In genomic region chr19:13788991-13789390, GRCh38 we compare ENCODE assay signal across 10 cellular contexts. TPM values are rescaled to one million over a fixed set of nuclear protein-coding genes. Genes with fewer than 3 reads are reported as not detected.
DNase-seq lines count a peak whose midpoint lies in the region; ATAC-seq and TF ChIP-seq lines count a peak whose summit lies in the region.
"Had no signal": no experiment of that assay in that cellular context is flagged by ENCODE, and none has a peak within 500 bp of the region (broad histone marks: within the 10 kb centered on the region; RNA-seq: fewer than 3 reads in every experiment).

No MANE protein-coding gene starts in this region.

- CTCF ChIA-PET in PC-9 (lab: Charles Lee), result no interaction called here

- no peaks in the 10 kb centered on the region for H3K36me3 ChIP-seq in PC-9 (ENCODE audit: low read depth)

- no peaks in the 10 kb centered on the region for H3K27me3 ChIP-seq in PC-9 (ENCODE audit: insufficient read depth, low read depth)

- TF ChIP-seq CTCF in PC-9 (conservative IDR thresholded peaks at IDR 0.05) (no peak), chondrocyte (IDR thresholded peaks at IDR 0.05) (no peak)

- no peaks in the 10 kb centered on the region for H3K9me3 Mint-ChIP-seq in chondrocyte (ENCODE audit: low read depth)

- no peaks in the 10 kb centered on the region for H3K79me2 ChIP-seq in PC-9 (ENCODE audit: low read depth)

- no peak overlapping the region for H3K4me3 Mint-ChIP-seq in chondrocyte (ENCODE audit: unreplicated experiment)

- H3K4me1 Mint-ChIP-seq in chondrocyte (ENCODE audit: low read depth), result peaks cover 46% of the 10 kb centered on the region

- POLR2A ChIA-PET in PC-9 (lab: Charles Lee; ENCODE audit: unreplicated experiment), result interaction anchor here (0.6 kb wide), 1 partner anchor 228 kb away, joined by 3 read pairs; no protein-coding TSS in a partner anchor

- H3K4me2 ChIP-seq in PC-9, result no peak overlapping the region

- no peaks in the 10 kb centered on the region for H4K20me1 ChIP-seq in PC-9 (ENCODE audit: insufficient read depth)

- H3K27ac Mint-ChIP-seq in chondrocyte (ENCODE audit: unreplicated experiment), result peak overlapping the region; percentile 100

- H3K4me3 ChIP-seq in PC-9, result no peak overlapping the region
- H3K4me3 ChIP-seq in skeletal muscle cell (ENCODE audit: low read depth, low read length), result no peak overlapping the region

- DNase-seq in GM03348 (ENCODE audit: low spot score), result peak; percentile 51
- no peak for DNase-seq in PC-9
- no peak for DNase-seq in chondrocyte (ENCODE audit: low spot score)
- DNase-seq in skeletal muscle cell (ENCODE audit: low read depth), result peak; percentile 60
- DNase-seq in HuH-7.5 (ENCODE audit: low spot score), result no peak
- no peak for DNase-seq in stimulated activated naive CD4-positive, alpha-beta T cell treated with Interleukin-2 at 50 U/mL for 16 hours (lab: John Stamatoyannopoulos, UW)
- no peak for DNase-seq in hippocampal formation (lab: John Stamatoyannopoulos, UW)
- DNase-seq: erythroblast had no signal

- H3K36me3 Mint-ChIP-seq in chondrocyte (ENCODE audit: low read depth), result no peaks in the 10 kb centered on the region

- H3F3A ChIP-seq in PC-9 (ENCODE audit: insufficient read depth, low read depth), result peaks cover 39% of the 10 kb centered on the region

- H3K9me2 ChIP-seq in PC-9 (ENCODE audit: insufficient read depth), result no peaks in the 10 kb centered on the region

- H3K4me1 ChIP-seq in PC-9 (replicated peaks; ENCODE audit: insufficient read depth), result peaks cover 30% of the 10 kb centered on the region

- H3K27ac ChIP-seq in PC-9, result peak overlapping the region; percentile 24; the same call in 1 of the 2 replicates

- H2AFZ ChIP-seq in PC-9, result no peak overlapping the region

- no peak for ATAC-seq in GM19455 (IDR thresholded peaks at IDR 0.05; ENCODE audit: unreplicated experiment)
- ATAC-seq: right cardiac atrium had no signal

- BruUV-seq in PC-9 (replicated peaks; lab: Mats Ljungman, UMichigan), result no TSS peak

- no peaks in the 10 kb centered on the region for H3K9me3 ChIP-seq in PC-9 (ENCODE audit: insufficient read depth, low read depth)

- intact Hi-C loops in PC-9 (cut with micrococcal nuclease; ENCODE audit: unreplicated experiment), result no loop called here

- no peaks in the 10 kb centered on the region for H3K27me3 Mint-ChIP-seq in chondrocyte (ENCODE audit: low read depth)

RNA-seq across cellular contexts. Expression of gene ZSWIM4, which starts 6.3 kb away (rescaled TPM):
- total RNA-seq in PC-9 (2021), result 15.2 and 15.8 TPM in 2 replicates
- 6.8 to 10.6 TPM (median 9.5 TPM) in 3 replicates for total RNA-seq in chondrocyte

RNA-seq across cellular contexts. Expression of gene C19orf53, which starts 14.7 kb away (rescaled TPM):
- total RNA-seq in PC-9 (2021) (99.4 and 121 TPM in 2 replicates), chondrocyte (71.2 to 91.5 TPM (median 75.7 TPM) in 3 replicates)

RNA-seq across cellular contexts. Expression of gene MRI1, which starts 24.7 kb away (rescaled TPM):
- total RNA-seq in PC-9 (2021) (30.1 and 33.8 TPM in 2 replicates), chondrocyte (18.7 to 25.4 TPM (median 20.2 TPM) in 3 replicates)

Comparison
In these comparisons a context has a peak if more than half of its experiments do, and no peak if none do; other contexts are left out.
1. DNase-seq: peak in GM03348 (single experiment) and skeletal muscle cell (single experiment); none in PC-9 (0 of 2), chondrocyte (single experiment), HuH-7.5 (single experiment), stimulated activated naive CD4-positive, alpha-beta T cell treated with Interleukin-2 at 50 U/mL for 16 hours (single experiment) and hippocampal formation (0 of 2).